ENCODE assay signal across 7 cellular contexts in the genomic region with DNA sequence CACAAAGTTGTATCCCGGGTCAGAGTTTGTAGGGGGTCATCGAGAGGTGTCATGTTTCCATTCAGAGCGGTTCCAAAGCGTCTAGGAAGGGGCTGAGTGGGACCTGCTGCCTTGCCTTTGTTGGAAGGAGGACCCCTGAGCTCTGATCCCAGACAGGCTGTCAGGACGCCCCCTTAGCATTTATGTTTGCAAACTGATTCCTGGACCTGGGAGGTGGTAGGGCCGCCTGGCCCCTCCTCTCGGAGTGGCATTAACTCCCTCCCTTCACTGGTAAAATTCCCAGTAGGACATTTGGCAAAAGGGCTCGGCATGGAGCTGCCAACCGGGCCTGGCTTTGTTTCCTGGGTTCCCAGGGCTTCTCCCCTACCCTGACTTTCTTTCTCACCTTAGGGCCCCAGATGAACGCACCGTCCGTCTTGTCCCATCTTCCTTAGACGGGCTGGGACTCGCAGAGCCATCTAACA. TPM values are rescaled to one million over a fixed set of nuclear protein-coding genes. Genes with fewer than 3 reads are reported as not detected.
DNase-seq lines count a peak whose midpoint lies in the region; ATAC-seq and TF ChIP-seq lines count a peak whose summit lies in the region.

No MANE protein-coding gene starts in this region.

- TF ChIP-seq CTCF in HL-60 (IDR thresholded peaks at IDR 0.05; ENCODE audit: insufficient read depth, low read length): no peak

- no peaks in the 10 kb centered on the region for H3K27me3 Mint-ChIP-seq in activated T-helper 2 cell treated with anti-CD3 and anti-CD28 coated beads, Interferon-gamma antibody, Interleukin-2, Interleukin-4, amounts not matched to agents 10 μg/mL and 5 μg/mL and 100 μg/mL, durations not matched to agents 14 hours and 24 hours and 36 hours (ENCODE audit: low read depth)
- no peaks in the 10 kb centered on the region for H3K27me3 Mint-ChIP-seq in stimulated activated naive CD8-positive, alpha-beta T cell treated with anti-CD3 and anti-CD28 coated beads, Interleukin-15, amount 100 ng/mL, for 72 hours

- peak overlapping the region; percentile 97 for H3K4me3 Mint-ChIP-seq in activated T-helper 2 cell treated with anti-CD3 and anti-CD28 coated beads, Interferon-gamma antibody, Interleukin-2, Interleukin-4, amounts not matched to agents 10 μg/mL and 5 μg/mL and 100 μg/mL, durations not matched to agents 14 hours and 24 hours and 36 hours (ENCODE audit: low read depth)
- peak overlapping the region; percentile 93 to 94 for H3K4me3 Mint-ChIP-seq in stimulated activated naive CD8-positive, alpha-beta T cell treated with anti-CD3 and anti-CD28 coated beads, Interleukin-15, amount 100 ng/mL, for 72 hours

- H3K27me3 ChIP-seq in HL-60 (ENCODE audit: insufficient read depth, poor library complexity, severe bottlenecking): no peaks in the 10 kb centered on the region

- H3K27ac ChIP-seq in HL-60 (replicated peaks): no peak overlapping the region

- H3K4me1 Mint-ChIP-seq in activated T-helper 2 cell treated with anti-CD3 and anti-CD28 coated beads, Interferon-gamma antibody, Interleukin-2, Interleukin-4, amounts not matched to agents 10 μg/mL and 5 μg/mL and 100 μg/mL, durations not matched to agents 14 hours and 24 hours and 36 hours (ENCODE audit: low read depth): peaks cover 25% of the 10 kb centered on the region
- H3K4me1 Mint-ChIP-seq in stimulated activated naive CD8-positive, alpha-beta T cell treated with anti-CD3 and anti-CD28 coated beads, Interleukin-15, amount 100 ng/mL, for 72 hours: peaks cover 63% of the 10 kb centered on the region

- no peak overlapping the region for H3K27ac Mint-ChIP-seq in activated T-helper 2 cell treated with anti-CD3 and anti-CD28 coated beads, Interferon-gamma antibody, Interleukin-2, Interleukin-4, amounts not matched to agents 10 μg/mL and 5 μg/mL and 100 μg/mL, durations not matched to agents 14 hours and 24 hours and 36 hours
- peak overlapping the region in 1 of 2 donors; percentile 34 for H3K27ac Mint-ChIP-seq in stimulated activated naive CD8-positive, alpha-beta T cell treated with anti-CD3 and anti-CD28 coated beads, Interleukin-15, amount 100 ng/mL, for 72 hours

- H3K4me3 ChIP-seq in HL-60 (replicated peaks; ENCODE audit: insufficient read depth, low read length): peak overlapping the region; percentile 69
- peak overlapping the region; percentile 85 for H3K4me3 ChIP-seq in iPS-18c (ENCODE audit: insufficient read depth, low read depth, low read length)

- intact Hi-C loops in activated T-helper 2 cell treated with anti-CD3 and anti-CD28 coated beads, Interferon-gamma antibody, Interleukin-2, Interleukin-4, amounts not matched to agents 10 μg/mL and 5 μg/mL and 100 μg/mL, durations not matched to agents 14 hours and 24 hours and 36 hours (cut with micrococcal nuclease): loop anchor here (1.0 to 10.0 kb wide), 9 partner anchors 16 to 353 kb away; a partner anchor contains a TSS

- no peaks in the 10 kb centered on the region for H3K9me3 ChIP-seq in iPS-18c (ENCODE audit: control insufficient read depth, insufficient read depth, low read length)

- peaks cover 7% of the 10 kb centered on the region for H3K36me3 Mint-ChIP-seq in activated T-helper 2 cell treated with anti-CD3 and anti-CD28 coated beads, Interferon-gamma antibody, Interleukin-2, Interleukin-4, amounts not matched to agents 10 μg/mL and 5 μg/mL and 100 μg/mL, durations not matched to agents 14 hours and 24 hours and 36 hours (ENCODE audit: low read depth)

- DNase-seq in HL-60 (ENCODE audit: low read depth in 1 of 2, low spot score in 1 of 2) (no peak), AG20443 (ENCODE audit: low spot score) (no peak), NCI-H774 (lab: John Stamatoyannopoulos, UW) (no peak)
- DNase-seq in activated T-helper 2 cell treated with anti-CD3 and anti-CD28 coated beads, Interferon-gamma antibody, Interleukin-2, Interleukin-4, amounts not matched to agents 10 μg/mL and 5 μg/mL and 100 μg/mL, durations not matched to agents 14 hours and 24 hours and 36 hours (ENCODE audit: low spot score): no peak
- no peak for DNase-seq in stimulated activated naive CD8-positive, alpha-beta T cell treated with anti-CD3 and anti-CD28 coated beads, Interleukin-15, amount 100 ng/mL, for 72 hours

- no peak for ATAC-seq in stimulated activated naive CD8-positive, alpha-beta T cell treated with anti-CD3 and anti-CD28 coated beads, Interleukin-15, amount 100 ng/mL, for 72 hours
- no peak for ATAC-seq in HG03097 (IDR thresholded peaks at IDR 0.05; ENCODE audit: low FRiP score, unreplicated experiment)

- H3K9me3 Mint-ChIP-seq in activated T-helper 2 cell treated with anti-CD3 and anti-CD28 coated beads, Interferon-gamma antibody, Interleukin-2, Interleukin-4, amounts not matched to agents 10 μg/mL and 5 μg/mL and 100 μg/mL, durations not matched to agents 14 hours and 24 hours and 36 hours: no peaks in the 10 kb centered on the region
- no peaks in the 10 kb centered on the region for H3K9me3 Mint-ChIP-seq in stimulated activated naive CD8-positive, alpha-beta T cell treated with anti-CD3 and anti-CD28 coated beads, Interleukin-15, amount 100 ng/mL, for 72 hours

RNA-seq across cellular contexts. Expression of a gene that starts 2.5 kb away (rescaled TPM):
- total RNA-seq in activated T-helper 2 cell treated with anti-CD3 and anti-CD28 coated beads, Interferon-gamma antibody, Interleukin-2, Interleukin-4, amounts not matched to agents 10 μg/mL and 5 μg/mL and 100 μg/mL, durations not matched to agents 14 hours and 24 hours and 36 hours: 76.8 and 81.2 TPM in 2 replicates
